9 cellular contexts compared by ENCODE assay signal in the genomic region with DNA sequence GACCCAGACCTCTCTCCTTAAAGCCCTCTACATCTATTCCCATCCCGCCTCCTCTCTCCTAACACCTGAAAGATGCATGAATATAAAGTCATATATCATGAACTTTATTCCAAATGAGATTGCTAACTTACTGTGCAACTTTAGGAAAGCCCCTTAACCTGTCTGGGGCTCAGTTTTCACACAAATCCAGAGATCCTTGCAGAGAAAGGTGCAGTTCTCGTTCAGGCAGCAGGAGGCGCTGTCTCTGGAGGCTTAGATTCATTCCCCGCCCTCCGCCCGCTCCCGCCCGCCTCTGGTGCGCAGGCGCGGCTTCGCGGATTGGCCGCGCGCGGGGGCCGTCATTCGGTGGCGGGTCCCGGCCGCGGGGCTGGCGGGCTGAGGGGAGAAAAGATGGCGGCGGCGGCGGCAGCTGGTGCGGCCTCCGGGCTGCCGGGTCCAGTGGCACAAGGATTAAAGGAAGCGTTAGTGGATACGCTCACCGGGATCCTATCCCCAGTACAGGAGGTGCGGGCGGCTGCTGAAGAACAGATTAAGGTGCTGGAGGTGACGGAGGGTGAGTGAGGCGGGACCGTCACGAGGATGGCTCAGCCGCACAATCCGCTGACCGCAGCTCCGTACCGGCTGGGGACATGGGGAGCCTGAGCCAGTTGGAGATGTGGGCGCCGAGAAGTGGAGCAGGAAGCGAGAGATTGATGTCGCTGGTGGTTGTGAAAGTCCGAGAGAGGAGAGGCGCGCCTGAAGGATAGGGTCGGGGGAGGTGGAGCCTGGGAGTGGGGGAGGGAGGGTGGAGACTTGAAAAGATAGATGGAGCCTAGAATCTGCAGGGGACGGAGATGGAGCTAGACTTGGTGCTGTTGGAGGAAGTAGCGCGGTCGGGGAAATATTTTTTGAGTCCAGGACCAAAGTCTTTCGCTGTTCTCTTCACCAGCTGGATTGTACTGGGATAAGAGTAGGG. TPM values are rescaled to one million over a fixed set of nuclear protein-coding genes. Genes with fewer than 3 reads are reported as not detected.
DNase-seq lines count a peak whose midpoint lies in the region; ATAC-seq, FAIRE-seq and TF ChIP-seq lines count a peak whose summit lies in the region.
"Had no signal": no experiment of that assay in that cellular context is flagged by ENCODE, and none has a peak within 500 bp of the region (broad histone marks: within the 10 kb centered on the region; RNA-seq: fewer than 3 reads in every experiment).

TSS of gene IPO9 (plus strand) at position 338 of the 955 bp plus-strand sequence. CDS start at position 391, 53 bp downstream.

- peak within 1 kb of the TSS; percentile 98 for H3K4me3 Mint-ChIP-seq in WTC11

- H3K4me3 ChIP-seq in bronchial epithelial cell (ENCODE audit: low read depth, low read length) (peak within 1 kb of the TSS; percentile 97), smooth muscle cell (peak within 1 kb of the TSS; percentile 86)

- peak; percentile 92 for TF ChIP-seq CTCF in WTC11 (IDR thresholded peaks at IDR 0.05)
- TF ChIP-seq CTCF in bronchial epithelial cell (IDR thresholded peaks at IDR 0.05; ENCODE audit: insufficient read depth, low read length, severe bottlenecking) = peak; percentile 89
- TF ChIP-seq CTCF in smooth muscle cell (IDR thresholded peaks at IDR 0.05; ENCODE audit: borderline replicate concordance, insufficient read depth, poor library complexity, severe bottlenecking) = peak; percentile 93

- peaks cover 18% of the 10 kb centered on the region for H3F3A ChIP-seq in smooth muscle cell (ENCODE audit: low read depth)

- peaks cover 50% of the 10 kb centered on the region for H3K4me1 Mint-ChIP-seq in WTC11

- H2AFZ ChIP-seq in smooth muscle cell (ENCODE audit: low read depth) = peak within 1 kb of the TSS; percentile 75

- H3K36me3 Mint-ChIP-seq in WTC11 = 0 out of 2 replicates have a peak, but pooled peaks cover 5% of the 10 kb centered on the region

- no peaks in the 10 kb centered on the region for H3K9me3 ChIP-seq in smooth muscle cell (replicated peaks; ENCODE audit: low read depth)

- FAIRE-seq in bronchial epithelial cell (lab: Jason Lieb, UNC) = no peak
- FAIRE-seq: TTC549 had no signal

- CTCF ChIA-PET in WTC11 (lab: Charles Lee) = interaction anchor here (0.6 to 2.4 kb wide), 33 partner anchors 10 to 1022 kb away, joined by 3 to 29 read pairs (median 4); no protein-coding TSS in a partner anchor

- DNase-seq in AG08396 (ENCODE audit: low spot score) = peak; percentile 98
- peak; percentile 81 for DNase-seq in NCI-H226
- DNase-seq in WTC11 (ENCODE audit: low spot score) = peak; percentile 97
- DNase-seq in bronchial epithelial cell (ENCODE audit: low read depth) = peak; percentile 86
- peak; percentile 100 for DNase-seq in iPS-NIHi7 (ENCODE audit: extremely low spot score)
- DNase-seq in smooth muscle cell (lab: John Stamatoyannopoulos, UW; ENCODE audit: unreplicated experiment) = peak; percentile 84

- H3K9me3 Mint-ChIP-seq in WTC11 = no peaks in the 10 kb centered on the region

- peak within 1 kb of the TSS; percentile 83 for H3K27ac ChIP-seq in smooth muscle cell (ENCODE audit: low read depth)

- peak within 1 kb of the TSS; percentile 91 for H3K9ac ChIP-seq in smooth muscle cell (ENCODE audit: low read depth)

- H4K20me1 ChIP-seq in smooth muscle cell (ENCODE audit: low read depth) = peaks cover 35% of the 10 kb centered on the region

- H3K4me1 ChIP-seq in smooth muscle cell (ENCODE audit: low read depth) = peaks cover 24% of the 10 kb centered on the region

- no peaks in the 10 kb centered on the region for H3K36me3 ChIP-seq in bronchial epithelial cell (ENCODE audit: control insufficient read depth, insufficient read depth, low read length)
- H3K36me3 ChIP-seq in smooth muscle cell (ENCODE audit: low read depth) = no peaks in the 10 kb centered on the region

- H3K27ac Mint-ChIP-seq in WTC11 = peak within 1 kb of the TSS; percentile 93

- peak within 1 kb of the TSS; percentile 92 for H3K4me2 ChIP-seq in smooth muscle cell

- WGBS in smooth muscle cell (ENCODE audit: low lambda C conversion rate) = 2% methylated on average over 54 of the region's 58 CpGs

- H3K27me3 Mint-ChIP-seq in WTC11 (ENCODE audit: low read depth) = no peaks in the 10 kb centered on the region

- POLR2A ChIA-PET in WTC11 (lab: Charles Lee) = no interaction called here

- no peaks in the 10 kb centered on the region for H3K27me3 ChIP-seq in bronchial epithelial cell (ENCODE audit: control insufficient read depth, insufficient read depth, low read length)
- no peaks in the 10 kb centered on the region for H3K27me3 ChIP-seq in smooth muscle cell (ENCODE audit: low read depth)

- ATAC-seq in GM18907 (IDR thresholded peaks at IDR 0.05; ENCODE audit: unreplicated experiment) = peak; percentile 85
- ATAC-seq in HG03139 (IDR thresholded peaks at IDR 0.05; ENCODE audit: unreplicated experiment) = peak; percentile 92
- ATAC-seq in WTC11 = peak; percentile 90

- peaks cover 46% of the 10 kb centered on the region for H3K79me2 ChIP-seq in smooth muscle cell (ENCODE audit: low read depth)

TF ChIP-seq in WTC11, 78 proteins besides CTCF, POLR2A, EP300 and RAD21 (continues in another document):
- TF ChIP-seq MYBL2 (CRISPR knock-in tag; IDR thresholded peaks at IDR 0.05) (no peak), E2F1 (CRISPR knock-in tag; IDR thresholded peaks at IDR 0.05) (no peak), TEAD1 (CRISPR knock-in tag; IDR thresholded peaks at IDR 0.05) (peak; percentile 68), ZNF121 (CRISPR knock-in tag; IDR thresholded peaks at IDR 0.05) (no peak), ATF6 (CRISPR knock-in tag; IDR thresholded peaks at IDR 0.05) (no peak), GRHL2 (CRISPR knock-in tag; IDR thresholded peaks at IDR 0.05; ENCODE audit: insufficient replicate concordance, severe bottlenecking) (no peak), ZBTB21 (CRISPR knock-in tag; IDR thresholded peaks at IDR 0.05; ENCODE audit: borderline replicate concordance) (no peak), SMAD3 (CRISPR knock-in tag; IDR thresholded peaks at IDR 0.05; ENCODE audit: borderline replicate concordance) (no peak), TP53 (CRISPR knock-in tag; IDR thresholded peaks at IDR 0.05) (no peak), ZNF138 (CRISPR knock-in tag; conservative IDR thresholded peaks at IDR 0.05) (no peak), HMGA2 (CRISPR knock-in tag; IDR thresholded peaks at IDR 0.05) (no peak), GTF2I (CRISPR knock-in tag; conservative IDR thresholded peaks at IDR 0.05) (0 out of 2 replicates have a peak, but pooled peaks have one; percentile 42)
- TF ChIP-seq, protein P1, sequence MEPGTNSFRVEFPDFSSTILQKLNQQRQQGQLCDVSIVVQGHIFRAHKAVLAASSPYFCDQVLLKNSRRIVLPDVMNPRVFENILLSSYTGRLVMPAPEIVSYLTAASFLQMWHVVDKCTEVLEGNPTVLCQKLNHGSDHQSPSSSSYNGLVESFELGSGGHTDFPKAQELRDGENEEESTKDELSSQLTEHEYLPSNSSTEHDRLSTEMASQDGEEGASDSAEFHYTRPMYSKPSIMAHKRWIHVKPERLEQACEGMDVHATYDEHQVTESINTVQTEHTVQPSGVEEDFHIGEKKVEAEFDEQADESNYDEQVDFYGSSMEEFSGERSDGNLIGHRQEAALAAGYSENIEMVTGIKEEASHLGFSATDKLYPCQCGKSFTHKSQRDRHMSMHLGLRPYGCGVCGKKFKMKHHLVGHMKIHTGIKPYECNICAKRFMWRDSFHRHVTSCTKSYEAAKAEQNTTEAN (CRISPR knock-in tag; IDR thresholded peaks at IDR 0.05) = 0 out of 2 replicates have a peak, but pooled peaks have one; percentile 19
- TF ChIP-seq, protein P2, sequence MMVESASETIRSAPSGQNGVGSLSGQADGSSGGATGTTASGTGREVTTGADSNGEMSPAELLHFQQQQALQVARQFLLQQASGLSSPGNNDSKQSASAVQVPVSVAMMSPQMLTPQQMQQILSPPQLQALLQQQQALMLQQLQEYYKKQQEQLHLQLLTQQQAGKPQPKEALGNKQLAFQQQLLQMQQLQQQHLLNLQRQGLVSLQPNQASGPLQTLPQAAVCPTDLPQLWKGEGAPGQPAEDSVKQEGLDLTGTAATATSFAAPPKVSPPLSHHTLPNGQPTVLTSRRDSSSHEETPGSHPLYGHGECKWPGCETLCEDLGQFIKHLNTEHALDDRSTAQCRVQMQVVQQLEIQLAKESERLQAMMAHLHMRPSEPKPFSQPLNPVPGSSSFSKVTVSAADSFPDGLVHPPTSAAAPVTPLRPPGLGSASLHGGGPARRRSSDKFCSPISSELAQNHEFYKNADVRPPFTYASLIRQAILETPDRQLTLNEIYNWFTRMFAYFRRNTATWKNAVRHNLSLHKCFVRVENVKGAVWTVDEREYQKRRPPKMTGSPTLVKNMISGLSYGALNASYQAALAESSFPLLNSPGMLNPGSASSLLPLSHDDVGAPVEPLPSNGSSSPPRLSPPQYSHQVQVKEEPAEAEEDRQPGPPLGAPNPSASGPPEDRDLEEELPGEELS (CRISPR knock-in tag; IDR thresholded peaks at IDR 0.05) = peak; percentile 38; the same call in 1 of the 2 replicates

RNA-seq across cellular contexts. Expression of gene IPO9, which starts in this region (rescaled TPM):
- 94.1 to 98.6 TPM (median 97.2 TPM) in 3 replicates for total RNA-seq in WTC11 (2021)
- 10.3 and 14.0 TPM in 2 replicates for total RNA-seq in bronchial epithelial cell
- total RNA-seq in smooth muscle cell = 24.9 and 25.4 TPM in 2 replicates
- polyA plus RNA-seq in smooth muscle cell = 43.6 and 53.5 TPM in 2 replicates

Comparison
In these comparisons a context has a peak if more than half of its experiments do, and no peak if none do; other contexts are left out.
1. Peak in every context shown above with its lines: DNase-seq, ATAC-seq, H3K4me3 ChIP-seq and H3K27ac ChIP-seq.